18 cellular contexts compared by ENCODE assay signal in genomic region chr4:63430105-63430504, GRCh38.
A peak's percentile ranks its signal among the peaks of the same experiment; 100 is the strongest.
DNase-seq lines count a peak whose midpoint lies in the region; ATAC-seq, FAIRE-seq and TF ChIP-seq lines count a peak whose summit lies in the region.
"Had no signal": no experiment of that assay in that cellular context is flagged by ENCODE, and none has a peak within 500 bp of the region (broad histone marks: within the 10 kb centered on the region; RNA-seq: fewer than 3 reads in every experiment).

No MANE protein-coding gene starts in this region.

- intact Hi-C loops in PC-3 (cut with micrococcal nuclease) = no loop called here

- no peaks in the 10 kb centered on the region for H3K79me2 ChIP-seq in PC-3 (ENCODE audit: low read length)

- H3K36me3 ChIP-seq in PC-3 (ENCODE audit: low read depth, low read length) (no peaks in the 10 kb centered on the region), bronchial epithelial cell (ENCODE audit: control insufficient read depth, insufficient read depth, low read length) (no peaks in the 10 kb centered on the region)
- H3K36me3 ChIP-seq: BLaER1 had no signal

- no peak for FAIRE-seq in bronchial epithelial cell (lab: Jason Lieb, UNC)
- FAIRE-seq: A549, GM12891, H54, K562 had no signal

- ATAC-seq in PC-3 = peak; percentile 58
- ATAC-seq in HG03571 (IDR thresholded peaks at IDR 0.05; ENCODE audit: unreplicated experiment) = no peak
- ATAC-seq in GM21786 (IDR thresholded peaks at IDR 0.05; ENCODE audit: unreplicated experiment) = no peak
- ATAC-seq: A549, GM23338, K562 had no signal

- peak; percentile 25 for DNase-seq in HS-5 (ENCODE audit: low read depth)
- peak; percentile 47 for DNase-seq in PC-3
- DNase-seq in bronchial epithelial cell (ENCODE audit: low read depth) = peak; percentile 0
- DNase-seq in AG08396 (ENCODE audit: low spot score) = no peak
- no peak for DNase-seq in DMS 273 (lab: John Stamatoyannopoulos, UW; ENCODE audit: unreplicated experiment)
- DNase-seq: CD4-positive, alpha-beta memory T cell; DND-41; EL; HCEC 1CT; IMR-90 had no signal

- H3K4me1 ChIP-seq in PC-3 (ENCODE audit: insufficient read depth, low read length) = no peaks in the 10 kb centered on the region
- H3K4me1 ChIP-seq: A549, BLaER1 had no signal

- no peaks in the 10 kb centered on the region for H4K20me1 ChIP-seq in PC-3 (ENCODE audit: low read length)
- H4K20me1 ChIP-seq: BLaER1 had no signal

- H3F3A ChIP-seq in PC-3 (ENCODE audit: low read length, unreplicated experiment) = no peaks in the 10 kb centered on the region

- no TSS peak for BruUV-seq in PC-3 (replicated peaks; lab: Mats Ljungman, UMichigan)

- H3K27me3 ChIP-seq in PC-3 (ENCODE audit: low read length) = no peaks in the 10 kb centered on the region
- no peaks in the 10 kb centered on the region for H3K27me3 ChIP-seq in bronchial epithelial cell (ENCODE audit: control insufficient read depth, insufficient read depth, low read length)
- H3K27me3 ChIP-seq: BLaER1 had no signal

- TF ChIP-seq CTCF in PC-3 (conservative IDR thresholded peaks at IDR 0.05; ENCODE audit: low read depth, low read length) = no peak
- TF ChIP-seq CTCF in bronchial epithelial cell (IDR thresholded peaks at IDR 0.05; ENCODE audit: insufficient read depth, low read length, severe bottlenecking) = no peak

- H3K4me3 ChIP-seq in PC-3 (ENCODE audit: low read length) (no peak overlapping the region), bronchial epithelial cell (ENCODE audit: low read depth, low read length) (no peak overlapping the region)
- H3K4me3 ChIP-seq: A549, BLaER1, GM23338, K562 had no signal

- H3K27ac ChIP-seq in PC-3 (ENCODE audit: low read length) = no peak overlapping the region
- H3K27ac ChIP-seq: A549, BLaER1 had no signal

- POLR2A ChIA-PET in PC-3 (lab: Charles Lee; ENCODE audit: unreplicated experiment) = no interaction called here

- H3K9me2 ChIP-seq in PC-3 (replicated peaks; ENCODE audit: low read length) = no peaks in the 10 kb centered on the region

- no peak overlapping the region for H3K4me2 ChIP-seq in PC-3 (ENCODE audit: low read length)
- H3K4me2 ChIP-seq: A549, BLaER1, GM23338 had no signal

- H3K9ac ChIP-seq in PC-3 (ENCODE audit: low read length) = no peak overlapping the region
- H3K9ac ChIP-seq: BLaER1 had no signal

- no peaks in the 10 kb centered on the region for H3K9me3 ChIP-seq in PC-3 (ENCODE audit: low read length)
- H3K9me3 ChIP-seq: A549, BLaER1 had no signal

- CTCF ChIA-PET in PC-3 (lab: Charles Lee) = no interaction called here

- H2AFZ ChIP-seq in PC-3 (ENCODE audit: low read length) = no peak overlapping the region
- H2AFZ ChIP-seq: GM23338 had no signal

Comparison
In these comparisons a context has a peak if more than half of its experiments do, and no peak if none do; other contexts are left out.
1. DNase-seq: peak in HS-5 (single experiment), PC-3 (single experiment) and bronchial epithelial cell (single experiment); none in AG08396 (single experiment) and DMS 273 (single experiment).